2 cellular contexts compared by ENCODE assay signal in the genomic region with DNA sequence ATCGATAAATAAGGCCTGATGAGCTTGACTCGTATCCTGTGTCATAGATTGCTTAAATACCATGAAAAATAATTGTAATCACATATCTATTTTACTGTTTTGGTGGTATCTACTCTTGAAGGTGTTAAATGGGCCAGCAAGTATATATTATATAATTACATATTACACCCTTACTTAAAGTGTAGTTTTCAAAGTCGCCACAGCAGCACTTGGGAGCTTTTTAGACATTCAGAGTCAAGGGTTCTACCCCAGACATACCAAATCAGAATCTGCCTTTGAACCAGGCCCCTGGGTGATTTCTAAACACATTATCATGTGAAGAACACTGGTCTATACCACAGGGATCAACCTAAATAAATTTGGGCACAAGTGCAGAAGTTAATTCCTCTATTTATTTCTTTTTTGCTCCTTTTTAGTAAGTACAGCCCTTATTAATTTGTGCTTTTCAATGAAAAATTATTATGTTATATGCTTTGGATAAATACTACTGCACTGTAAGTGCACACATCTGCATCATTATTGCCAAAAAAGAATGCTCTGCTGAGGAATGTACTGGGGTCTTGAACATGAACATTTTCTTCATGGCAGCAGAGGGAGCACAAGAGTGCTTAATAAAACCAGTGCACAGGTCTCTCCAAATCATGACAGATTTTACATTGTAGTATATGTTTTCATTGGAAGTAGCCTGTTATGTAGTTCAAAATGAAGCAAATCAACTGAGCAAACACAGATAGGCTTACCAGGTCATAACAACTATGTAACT.
TF ChIP-seq lines count a peak whose summit lies in the region.

No MANE protein-coding gene starts in this region.

TF ChIP-seq in HEK293, 187 proteins besides CTCF, POLR2A, EP300 and RAD21 (continues in another document):
- TF ChIP-seq ZNF791 (tag by site-specific recombination; IDR thresholded peaks at IDR 0.05) (no peak), TCF7L2 (IDR thresholded peaks at IDR 0.05; ENCODE audit: borderline replicate concordance, low read depth, low read length) (0 out of 2 replicates have a peak, but pooled peaks have one; percentile 19), HOXD13 (CRISPR knock-in tag; IDR thresholded peaks at IDR 0.05; ENCODE audit: borderline replicate concordance) (no peak), SP7 (tag by site-specific recombination; IDR thresholded peaks at IDR 0.05) (peak; percentile 58), ZNF561 (tag by site-specific recombination; IDR thresholded peaks at IDR 0.05; ENCODE audit: borderline replicate concordance) (no peak), ZNF366 (tag by site-specific recombination; conservative IDR thresholded peaks at IDR 0.05) (no peak), ZNF707 (tag by site-specific recombination; IDR thresholded peaks at IDR 0.05) (no peak), ZNF24 (tag by site-specific recombination; IDR thresholded peaks at IDR 0.05) (peak; percentile 89), ZBTB17 (tag by site-specific recombination; IDR thresholded peaks at IDR 0.05) (no peak), ZNF654 (tag by site-specific recombination; IDR thresholded peaks at IDR 0.05; ENCODE audit: low read depth) (peak; percentile 51), ZBTB20 (tag by site-specific recombination; IDR thresholded peaks at IDR 0.05) (peak; percentile 65), ZXDB (tag by site-specific recombination; IDR thresholded peaks at IDR 0.05) (no peak), ZSCAN30 (tag by site-specific recombination; IDR thresholded peaks at IDR 0.05) (0 out of 2 replicates have a peak, but pooled peaks have one; percentile 46)
- TF ChIP-seq, protein P1, sequence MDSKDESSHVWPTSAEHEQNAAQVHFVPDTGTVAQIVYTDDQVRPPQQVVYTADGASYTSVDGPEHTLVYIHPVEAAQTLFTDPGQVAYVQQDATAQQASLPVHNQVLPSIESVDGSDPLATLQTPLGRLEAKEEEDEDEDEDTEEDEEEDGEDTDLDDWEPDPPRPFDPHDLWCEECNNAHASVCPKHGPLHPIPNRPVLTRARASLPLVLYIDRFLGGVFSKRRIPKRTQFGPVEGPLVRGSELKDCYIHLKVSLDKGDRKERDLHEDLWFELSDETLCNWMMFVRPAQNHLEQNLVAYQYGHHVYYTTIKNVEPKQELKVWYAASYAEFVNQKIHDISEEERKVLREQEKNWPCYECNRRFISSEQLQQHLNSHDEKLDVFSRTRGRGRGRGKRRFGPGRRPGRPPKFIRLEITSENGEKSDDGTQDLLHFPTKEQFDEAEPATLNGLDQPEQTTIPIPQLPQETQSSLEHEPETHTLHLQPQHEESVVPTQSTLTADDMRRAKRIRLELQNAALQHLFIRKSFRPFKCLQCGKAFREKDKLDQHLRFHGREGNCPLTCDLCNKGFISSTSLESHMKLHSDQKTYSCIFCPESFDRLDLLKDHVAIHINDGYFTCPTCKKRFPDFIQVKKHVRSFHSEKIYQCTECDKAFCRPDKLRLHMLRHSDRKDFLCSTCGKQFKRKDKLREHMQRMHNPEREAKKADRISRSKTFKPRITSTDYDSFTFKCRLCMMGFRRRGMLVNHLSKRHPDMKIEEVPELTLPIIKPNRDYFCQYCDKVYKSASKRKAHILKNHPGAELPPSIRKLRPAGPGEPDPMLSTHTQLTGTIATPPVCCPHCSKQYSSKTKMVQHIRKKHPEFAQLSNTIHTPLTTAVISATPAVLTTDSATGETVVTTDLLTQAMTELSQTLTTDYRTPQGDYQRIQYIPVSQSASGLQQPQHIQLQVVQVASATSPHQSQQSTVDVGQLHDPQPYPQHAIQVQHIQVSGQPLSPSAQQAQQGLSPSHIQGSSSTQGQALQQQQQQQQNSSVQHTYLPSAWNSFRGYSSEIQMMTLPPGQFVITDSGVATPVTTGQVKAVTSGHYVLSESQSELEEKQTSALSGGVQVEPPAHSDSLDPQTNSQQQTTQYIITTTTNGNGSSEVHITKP (tag by site-specific recombination; IDR thresholded peaks at IDR 0.05): no peak
- TF ChIP-seq, protein P2, sequence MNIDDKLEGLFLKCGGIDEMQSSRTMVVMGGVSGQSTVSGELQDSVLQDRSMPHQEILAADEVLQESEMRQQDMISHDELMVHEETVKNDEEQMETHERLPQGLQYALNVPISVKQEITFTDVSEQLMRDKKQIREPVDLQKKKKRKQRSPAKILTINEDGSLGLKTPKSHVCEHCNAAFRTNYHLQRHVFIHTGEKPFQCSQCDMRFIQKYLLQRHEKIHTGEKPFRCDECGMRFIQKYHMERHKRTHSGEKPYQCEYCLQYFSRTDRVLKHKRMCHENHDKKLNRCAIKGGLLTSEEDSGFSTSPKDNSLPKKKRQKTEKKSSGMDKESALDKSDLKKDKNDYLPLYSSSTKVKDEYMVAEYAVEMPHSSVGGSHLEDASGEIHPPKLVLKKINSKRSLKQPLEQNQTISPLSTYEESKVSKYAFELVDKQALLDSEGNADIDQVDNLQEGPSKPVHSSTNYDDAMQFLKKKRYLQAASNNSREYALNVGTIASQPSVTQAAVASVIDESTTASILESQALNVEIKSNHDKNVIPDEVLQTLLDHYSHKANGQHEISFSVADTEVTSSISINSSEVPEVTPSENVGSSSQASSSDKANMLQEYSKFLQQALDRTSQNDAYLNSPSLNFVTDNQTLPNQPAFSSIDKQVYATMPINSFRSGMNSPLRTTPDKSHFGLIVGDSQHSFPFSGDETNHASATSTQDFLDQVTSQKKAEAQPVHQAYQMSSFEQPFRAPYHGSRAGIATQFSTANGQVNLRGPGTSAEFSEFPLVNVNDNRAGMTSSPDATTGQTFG (tag by site-specific recombination; IDR thresholded peaks at IDR 0.05; ENCODE audit: borderline replicate concordance): no peak

TF ChIP-seq in HepG2, 621 proteins besides CTCF, POLR2A, EP300 and RAD21:
- no peak for TF ChIP-seq LCORL (IDR thresholded peaks at IDR 0.05)
- TF ChIP-seq LCORL (CRISPR knock-in tag; IDR thresholded peaks at IDR 0.05): 0 out of 2 replicates have a peak, but pooled peaks have one; percentile 21
- no peak for TF ChIP-seq SMAD9 (CRISPR knock-in tag; IDR thresholded peaks at IDR 0.05)
- no peak for TF ChIP-seq CREB1 (IDR thresholded peaks at IDR 0.05)
- TF ChIP-seq CREB1 (CRISPR knock-in tag; IDR thresholded peaks at IDR 0.05): 0 out of 2 replicates have a peak, but pooled peaks have one; percentile 16
- TF ChIP-seq STAG1 (CRISPR knock-in tag; IDR thresholded peaks at IDR 0.05): peak; percentile 64
- TF ChIP-seq, protein P3, sequence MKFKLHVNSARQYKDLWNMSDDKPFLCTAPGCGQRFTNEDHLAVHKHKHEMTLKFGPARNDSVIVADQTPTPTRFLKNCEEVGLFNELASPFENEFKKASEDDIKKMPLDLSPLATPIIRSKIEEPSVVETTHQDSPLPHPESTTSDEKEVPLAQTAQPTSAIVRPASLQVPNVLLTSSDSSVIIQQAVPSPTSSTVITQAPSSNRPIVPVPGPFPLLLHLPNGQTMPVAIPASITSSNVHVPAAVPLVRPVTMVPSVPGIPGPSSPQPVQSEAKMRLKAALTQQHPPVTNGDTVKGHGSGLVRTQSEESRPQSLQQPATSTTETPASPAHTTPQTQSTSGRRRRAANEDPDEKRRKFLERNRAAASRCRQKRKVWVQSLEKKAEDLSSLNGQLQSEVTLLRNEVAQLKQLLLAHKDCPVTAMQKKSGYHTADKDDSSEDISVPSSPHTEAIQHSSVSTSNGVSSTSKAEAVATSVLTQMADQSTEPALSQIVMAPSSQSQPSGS (CRISPR knock-in tag; IDR thresholded peaks at IDR 0.05): no peak
- TF ChIP-seq, protein P4, sequence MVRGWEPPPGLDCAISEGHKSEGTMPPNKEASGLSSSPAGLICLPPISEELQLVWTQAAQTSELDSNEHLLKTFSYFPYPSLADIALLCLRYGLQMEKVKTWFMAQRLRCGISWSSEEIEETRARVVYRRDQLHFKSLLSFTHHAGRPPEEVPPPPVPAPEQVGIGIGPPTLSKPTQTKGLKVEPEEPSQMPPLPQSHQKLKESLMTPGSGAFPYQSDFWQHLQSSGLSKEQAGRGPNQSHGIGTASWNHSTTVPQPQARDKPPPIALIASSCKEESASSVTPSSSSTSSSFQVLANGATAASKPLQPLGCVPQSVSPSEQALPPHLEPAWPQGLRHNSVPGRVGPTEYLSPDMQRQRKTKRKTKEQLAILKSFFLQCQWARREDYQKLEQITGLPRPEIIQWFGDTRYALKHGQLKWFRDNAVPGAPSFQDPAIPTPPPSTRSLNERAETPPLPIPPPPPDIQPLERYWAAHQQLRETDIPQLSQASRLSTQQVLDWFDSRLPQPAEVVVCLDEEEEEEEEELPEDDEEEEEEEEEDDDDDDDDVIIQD (CRISPR knock-in tag; IDR thresholded peaks at IDR 0.05; ENCODE audit: low read depth): 0 out of 2 replicates have a peak, but pooled peaks have one; percentile 35
- TF ChIP-seq ZNF24 (IDR thresholded peaks at IDR 0.05): peak; percentile 86
- TF ChIP-seq SMC3 (IDR thresholded peaks at IDR 0.05; ENCODE audit: low read length): peak; percentile 42; the same call in 1 of the 2 replicates
